ENCODE assay signal across 1 cellular context in genomic region chr1:154760469-154760933, GRCh38.
TF ChIP-seq lines count a peak whose summit lies in the region.

No MANE protein-coding gene starts in this region.

TF ChIP-seq in HepG2, 621 proteins besides CTCF, POLR2A, EP300 and RAD21 (continued from another document and continues in another):
- TF ChIP-seq ZNF784 (CRISPR knock-in tag; IDR thresholded peaks at IDR 0.05; ENCODE audit: borderline replicate concordance): no peak
- TF ChIP-seq FOXA3 (CRISPR knock-in tag; IDR thresholded peaks at IDR 0.05): no peak
- TF ChIP-seq KLF12 (CRISPR knock-in tag; IDR thresholded peaks at IDR 0.05; ENCODE audit: borderline replicate concordance): peak; percentile 89; the same call in 1 of the 2 replicates
- TF ChIP-seq HNRNPK (IDR thresholded peaks at IDR 0.05; ENCODE audit: low read depth, low read length, poor library complexity, severe bottlenecking): no peak
- TF ChIP-seq ETV6 (CRISPR knock-in tag; conservative IDR thresholded peaks at IDR 0.05): no peak
- TF ChIP-seq ATRX (CRISPR knock-in tag; IDR thresholded peaks at IDR 0.05; ENCODE audit: borderline replicate concordance): no peak
- no peak; the same call in 1 of the 2 replicates for TF ChIP-seq UBTF (CRISPR knock-in tag; IDR thresholded peaks at IDR 0.05)
- TF ChIP-seq ZNF782 (CRISPR knock-in tag; IDR thresholded peaks at IDR 0.05; ENCODE audit: borderline replicate concordance): no peak
- TF ChIP-seq ARHGAP35 (CRISPR knock-in tag; IDR thresholded peaks at IDR 0.05; ENCODE audit: borderline replicate concordance): no peak
- TF ChIP-seq ZNF878 (CRISPR knock-in tag; IDR thresholded peaks at IDR 0.05): no peak
- TF ChIP-seq HNF1B (CRISPR knock-in tag; IDR thresholded peaks at IDR 0.05): no peak
- TF ChIP-seq ZNF569 (CRISPR knock-in tag; IDR thresholded peaks at IDR 0.05; ENCODE audit: borderline replicate concordance): no peak
- 0 out of 2 replicates have a peak, but pooled peaks have one; percentile 13 for TF ChIP-seq TFDP2 (CRISPR knock-in tag; IDR thresholded peaks at IDR 0.05)
- TF ChIP-seq NR2C2 (CRISPR knock-in tag; IDR thresholded peaks at IDR 0.05; ENCODE audit: borderline replicate concordance): no peak
- TF ChIP-seq ZBED4 (CRISPR knock-in tag; IDR thresholded peaks at IDR 0.05; ENCODE audit: borderline replicate concordance): no peak
- no peak for TF ChIP-seq SRSF9 (IDR thresholded peaks at IDR 0.05; ENCODE audit: borderline replicate concordance, insufficient read depth, low read depth, low read length, poor library complexity, severe bottlenecking)
- no peak for TF ChIP-seq HNF4G (IDR thresholded peaks at IDR 0.05; ENCODE audit: borderline replicate concordance, low read depth, low read length)
- no peak for TF ChIP-seq HNF4G (CRISPR knock-in tag; IDR thresholded peaks at IDR 0.05; ENCODE audit: borderline replicate concordance, low read depth)
- no peak for TF ChIP-seq ZBTB37 (CRISPR knock-in tag; IDR thresholded peaks at IDR 0.05)
- TF ChIP-seq U2AF1 (optimal IDR thresholded peaks at IDR 0.05; ENCODE audit: low read depth, low read length): no peak
- TF ChIP-seq ZSCAN21 (CRISPR knock-in tag; IDR thresholded peaks at IDR 0.05; ENCODE audit: borderline replicate concordance): no peak
- no peak for TF ChIP-seq ZNF780A (CRISPR knock-in tag; IDR thresholded peaks at IDR 0.05)
- TF ChIP-seq ZNF556 (CRISPR knock-in tag; IDR thresholded peaks at IDR 0.05; ENCODE audit: borderline replicate concordance): peak; percentile 33; the same call in 1 of the 2 replicates
- TF ChIP-seq ZFP1 (CRISPR knock-in tag; IDR thresholded peaks at IDR 0.05): no peak
- TF ChIP-seq HMGA1 (CRISPR knock-in tag; conservative IDR thresholded peaks at IDR 0.05): no peak
- TF ChIP-seq RFXANK (CRISPR knock-in tag; IDR thresholded peaks at IDR 0.05): no peak
- TF ChIP-seq ZNF354B (CRISPR knock-in tag; IDR thresholded peaks at IDR 0.05): no peak
- TF ChIP-seq ZNF770 (CRISPR knock-in tag; IDR thresholded peaks at IDR 0.05): peak; percentile 54; the same call in 1 of the 2 replicates
- TF ChIP-seq ZBTB1 (CRISPR knock-in tag; IDR thresholded peaks at IDR 0.05; ENCODE audit: borderline replicate concordance): no peak
- TF ChIP-seq NAIF1 (CRISPR knock-in tag; IDR thresholded peaks at IDR 0.05; ENCODE audit: borderline replicate concordance): no peak
- TF ChIP-seq ZNF20 (CRISPR knock-in tag; IDR thresholded peaks at IDR 0.05): no peak
- peak; percentile 86 for TF ChIP-seq KDM5B (CRISPR knock-in tag; IDR thresholded peaks at IDR 0.05; ENCODE audit: borderline replicate concordance)
- no peak for TF ChIP-seq ZNF484 (CRISPR knock-in tag; IDR thresholded peaks at IDR 0.05; ENCODE audit: borderline replicate concordance, low read depth)
- no peak for TF ChIP-seq ZNF598 (CRISPR knock-in tag; IDR thresholded peaks at IDR 0.05; ENCODE audit: borderline replicate concordance)
- TF ChIP-seq RBAK (CRISPR knock-in tag; IDR thresholded peaks at IDR 0.05): no peak
- TF ChIP-seq POGZ (CRISPR knock-in tag; IDR thresholded peaks at IDR 0.05): no peak
- TF ChIP-seq ELF1 (CRISPR knock-in tag; IDR thresholded peaks at IDR 0.05): no peak
- TF ChIP-seq MIER3 (CRISPR knock-in tag; IDR thresholded peaks at IDR 0.05; ENCODE audit: borderline replicate concordance): no peak
- no peak for TF ChIP-seq MTF2 (CRISPR knock-in tag; IDR thresholded peaks at IDR 0.05; ENCODE audit: borderline replicate concordance)
- no peak for TF ChIP-seq SMAD3 (CRISPR knock-in tag; IDR thresholded peaks at IDR 0.05)
- no peak for TF ChIP-seq NCOA5 (CRISPR knock-in tag; IDR thresholded peaks at IDR 0.05)
- TF ChIP-seq SCMH1 (CRISPR knock-in tag; IDR thresholded peaks at IDR 0.05; ENCODE audit: borderline replicate concordance): no peak
- no peak for TF ChIP-seq FIP1L1 (IDR thresholded peaks at IDR 0.05; ENCODE audit: borderline replicate concordance, insufficient read depth, low read depth, low read length)
- TF ChIP-seq RERE (CRISPR knock-in tag; IDR thresholded peaks at IDR 0.05; ENCODE audit: low read depth): no peak
- peak; percentile 39; the same call in 1 of the 2 replicates for TF ChIP-seq GABPB1 (CRISPR knock-in tag; IDR thresholded peaks at IDR 0.05)
- peak; percentile 74; the same call in 1 of the 2 replicates for TF ChIP-seq ZBTB7B (CRISPR knock-in tag; IDR thresholded peaks at IDR 0.05)
- TF ChIP-seq SALL2 (CRISPR knock-in tag; IDR thresholded peaks at IDR 0.05): 0 out of 2 replicates have a peak, but pooled peaks have one; percentile 44
- no peak for TF ChIP-seq ZNF879 (CRISPR knock-in tag; IDR thresholded peaks at IDR 0.05)
- TF ChIP-seq ZNF207 (IDR thresholded peaks at IDR 0.05; ENCODE audit: borderline replicate concordance): no peak
